24 cellular contexts compared by ENCODE assay signal in genomic region chr17:7459961-7460545, GRCh38. TPM values are rescaled to one million over a fixed set of nuclear protein-coding genes. Genes with fewer than 3 reads are reported as not detected.
DNase-seq lines count a peak whose midpoint lies in the region; ATAC-seq and TF ChIP-seq lines count a peak whose summit lies in the region.
"Had no signal": no experiment of that assay in that cellular context is flagged by ENCODE, and none has a peak within 500 bp of the region (broad histone marks: within the 10 kb centered on the region; RNA-seq: fewer than 3 reads in every experiment).

No MANE protein-coding gene starts in this region.

- H3K9ac ChIP-seq in GM23248: no peak overlapping the region
- no peak overlapping the region for H3K9ac ChIP-seq in OCI-LY1 (ENCODE audit: low read length)

- H3K9me3 ChIP-seq in GM23248 (ENCODE audit: low read depth): no peaks in the 10 kb centered on the region
- H3K9me3 ChIP-seq in OCI-LY1 (ENCODE audit: low read length): no peaks in the 10 kb centered on the region
- H3K9me3 ChIP-seq in gastrocnemius medialis: no peaks in the 10 kb centered on the region

- TF ChIP-seq CTCF in OCI-LY1 (IDR thresholded peaks at IDR 0.05; ENCODE audit: low read length) (no peak), gastrocnemius medialis (IDR thresholded peaks at IDR 0.05 in 4 of 5, conservative IDR thresholded peaks at IDR 0.05 in 1 of 5) (no peak)

- no peaks in the 10 kb centered on the region for H4K20me1 ChIP-seq in GM23248 (ENCODE audit: insufficient read depth)
- no peaks in the 10 kb centered on the region for H4K20me1 ChIP-seq in OCI-LY1 (ENCODE audit: insufficient read depth, low read length)

- no peak overlapping the region for H3K4me3 ChIP-seq in GM23248
- no peak overlapping the region for H3K4me3 ChIP-seq in OCI-LY1 (ENCODE audit: low read depth, low read length, poor library complexity, severe bottlenecking)
- H3K4me3 ChIP-seq in gastrocnemius medialis: no peak overlapping the region
- H3K4me3 ChIP-seq: coronary artery had no signal

- H3K27ac ChIP-seq in GM23248 (no peak overlapping the region), OCI-LY1 (ENCODE audit: low read depth, low read length, poor library complexity, severe bottlenecking) (peak overlapping the region; percentile 6), gastrocnemius medialis (peak overlapping the region in 3 of 4 donors; percentile 5 to 45 (median 40))

- intact Hi-C loops in gastrocnemius medialis (cut with DNase I; ENCODE audit: low total_unique reads): no loop called here

- H3K4me1 ChIP-seq in GM23248 (ENCODE audit: insufficient read depth) (no peaks in the 10 kb centered on the region), OCI-LY1 (ENCODE audit: insufficient read depth, low read length, severe bottlenecking) (peaks cover 18% of the 10 kb centered on the region), gastrocnemius medialis (peaks cover 9% of the 10 kb centered on the region in 2 donors)

- TF ChIP-seq POLR2A in gastrocnemius medialis (IDR thresholded peaks at IDR 0.05): no peak

- WGBS in GM23248 (ENCODE audit: low coverage in 1 of 2, low lambda C conversion rate in 2 of 2, missing lambda C conversion rate in 2 of 2), 2 experiments: 68% methylated on average over 3 of the region's 3 CpGs

- DNase-seq in GM23248: peak; percentile 38
- DNase-seq in epidermal melanocyte (ENCODE audit: insufficient read length, low spot score): peak; percentile 14
- no peak for DNase-seq in gastrocnemius medialis
- DNase-seq in ACHN: no peak
- no peak for DNase-seq in cerebellar cortex (ENCODE audit: low spot score)
- DNase-seq: activated B cell treated with CpG ODN at 0.5 μM for 24 hours; activated CD4-positive, alpha-beta memory T cell treated with anti-CD3 and anti-CD28 coated beads for 36 hours; activated gamma-delta T cell; endodermal cell; kidney glomerular epithelial cell; NCI-H146; NCI-H2171; NCI-H524; right cardiac atrium; RPMI8226; substantia nigra had no signal

- no peak overlapping the region for H2AFZ ChIP-seq in GM23248
- H2AFZ ChIP-seq in OCI-LY1 (ENCODE audit: low read length): no peak overlapping the region

- H3K4me2 ChIP-seq in GM23248 (ENCODE audit: unreplicated experiment): no peak overlapping the region
- no peak overlapping the region for H3K4me2 ChIP-seq in OCI-LY1 (ENCODE audit: low read length)

- H3F3A ChIP-seq in GM23248 (ENCODE audit: insufficient read depth) (peaks cover 39% of the 10 kb centered on the region), OCI-LY1 (ENCODE audit: insufficient read depth, low read length) (no peaks in the 10 kb centered on the region)

- peaks cover 14% of the 10 kb centered on the region; the same call in 1 of the 2 replicates for H3K79me2 ChIP-seq in GM23248 (ENCODE audit: insufficient read depth)
- no peaks in the 10 kb centered on the region for H3K79me2 ChIP-seq in OCI-LY1 (ENCODE audit: insufficient read depth, low read length)

- H3K27me3 ChIP-seq in GM23248 (replicated peaks; ENCODE audit: insufficient read depth) (no peaks in the 10 kb centered on the region), OCI-LY1 (ENCODE audit: insufficient read depth, low read length) (no peaks in the 10 kb centered on the region), gastrocnemius medialis (no peaks in the 10 kb centered on the region)

- ATAC-seq in gastrocnemius medialis (no peak), GM21619 (IDR thresholded peaks at IDR 0.05; ENCODE audit: unreplicated experiment) (no peak)
- ATAC-seq: right cardiac atrium had no signal

- H3K36me3 ChIP-seq in GM23248 (ENCODE audit: low read depth): peaks cover 7% of the 10 kb centered on the region; the same call in 1 of the 2 replicates
- peaks cover 26% of the 10 kb centered on the region for H3K36me3 ChIP-seq in OCI-LY1 (ENCODE audit: insufficient read depth, low read length)
- peaks cover 0 to 44% of the 10 kb centered on the region in 2 donors for H3K36me3 ChIP-seq in gastrocnemius medialis

- H3K9me2 ChIP-seq in GM23248 (ENCODE audit: insufficient read depth) (no peaks in the 10 kb centered on the region), OCI-LY1 (ENCODE audit: low read depth, low read length) (no peaks in the 10 kb centered on the region)

- in situ Hi-C loops in GM23248 (cut with MboI): no loop called here
- in situ Hi-C loops in gastrocnemius medialis (cut with MboI; ENCODE audit: low sequenced_read_pairs in 4 of 4): no loop called here
- in situ Hi-C loops in ACHN (cut with HindIII; ENCODE audit: low pct_ligation_motif_present, low pct_unique_long_range_greater_than_20kb, low sequenced_read_pairs): no loop called here

RNA-seq across cellular contexts. Expression of gene CHRNB1, which starts 15.2 kb away (rescaled TPM):
- 3.9 and 4.9 TPM in 2 replicates for total RNA-seq in GM23248 (2014; rRNA removed; shearing (Covaris generic))
- polyA plus RNA-seq in GM23248 (2016; fragmentation: Nextera tagmentation; extraction: Ambion mirVana): 3.5 and 4.2 TPM in 2 replicates
- 100 to 1,000 TPM in 2 of 4 donors, 10 to 100 TPM in 2; 82.3 to 202 (median 101) TPM for total RNA-seq in gastrocnemius medialis

RNA-seq across cellular contexts. Expression of gene ZBTB4, which starts 19.4 kb away (rescaled TPM):
- 32.9 and 35.9 TPM in 2 replicates for total RNA-seq in GM23248 (2014; rRNA removed; shearing (Covaris generic))
- polyA plus RNA-seq in GM23248 (2016; fragmentation: Nextera tagmentation; extraction: Ambion mirVana): 17.7 and 18.2 TPM in 2 replicates
- 10 to 100 TPM; 24.2 to 43.1 (median 31.2) TPM for total RNA-seq in gastrocnemius medialis

RNA-seq across cellular contexts. Expression of gene FGF11, which starts 20.7 kb away (rescaled TPM):
- not detected in 2 replicates for total RNA-seq in GM23248 (2014; rRNA removed; shearing (Covaris generic))
- 0.22 and 0.36 TPM in 2 replicates for polyA plus RNA-seq in GM23248 (2016; fragmentation: Nextera tagmentation; extraction: Ambion mirVana)
- total RNA-seq in gastrocnemius medialis: 1 to 10 TPM; 1.2 to 7.4 (median 4.1) TPM
- polyA plus RNA-seq: IgD-negative memory B cell had no signal

RNA-seq across cellular contexts. Expression of gene SLC35G6, which starts 21.2 kb away (rescaled TPM):
- not detected in 2 replicates for total RNA-seq in GM23248 (2014; rRNA removed; shearing (Covaris generic))
- 0.14 TPM in 1 of 2 replicates, not detected in the other for polyA plus RNA-seq in GM23248 (2016; fragmentation: Nextera tagmentation; extraction: Ambion mirVana)
- not detected for total RNA-seq in gastrocnemius medialis
- total RNA-seq: activated B cell treated with CpG ODN at 0.5 μM for 24 hours; activated CD4-positive, alpha-beta memory T cell treated with anti-CD3 and anti-CD28 coated beads for 36 hours; fibroblast of lung; lung microvascular endothelial cell; osteocyte; right cardiac atrium had no signal
- polyA plus RNA-seq: adipose tissue, fibroblast of lung, IgD-negative memory B cell, right cardiac atrium had no signal

RNA-seq across cellular contexts. Expression of gene POLR2A, which starts 24.1 kb away (rescaled TPM):
- total RNA-seq in GM23248 (2014; rRNA removed; shearing (Covaris generic)): 45.9 and 46.2 TPM in 2 replicates
- 74.1 and 75.7 TPM in 2 replicates for polyA plus RNA-seq in GM23248 (2016; fragmentation: Nextera tagmentation; extraction: Ambion mirVana)
- 10 to 100 TPM; 20.3 to 56.9 (median 39.3) TPM for total RNA-seq in gastrocnemius medialis

Comparison
In these comparisons a context has a peak if more than half of its experiments do, and no peak if none do; other contexts are left out.
1. DNase-seq: peak in GM23248 (single experiment) and epidermal melanocyte (single experiment); none in gastrocnemius medialis (0 of 2), ACHN (single experiment) and cerebellar cortex (single experiment).
2. RNA of gene CHRNB1, which starts 15.2 kb away (total RNA-seq): 82.3 to 202 TPM in gastrocnemius medialis; 3.9 to 4.9 TPM in GM23248; every median in the first group is over 10 times any median in the second.